ENCODE assay signal across 8 cellular contexts in genomic region chr5:124655943-124656459, GRCh38.
DNase-seq lines count a peak whose midpoint lies in the region; ATAC-seq and TF ChIP-seq lines count a peak whose summit lies in the region.

No MANE protein-coding gene starts in this region.

- H3K4me3 ChIP-seq in HEK293 (ENCODE audit: low read depth, low read length): peak overlapping the region; percentile 6
- H3K4me3 ChIP-seq in choroid plexus epithelial cell (ENCODE audit: low read depth, low read length): peak overlapping the region; percentile 24
- H3K4me3 ChIP-seq in mucosa of descending colon: no peak overlapping the region

- H3K9me3 ChIP-seq in HEK293 (ENCODE audit: control insufficient read depth, insufficient read depth, low read depth, low read length): no peaks in the 10 kb centered on the region
- no peaks in the 10 kb centered on the region for H3K9me3 ChIP-seq in mucosa of descending colon

- H3K4me1 ChIP-seq in HEK293 (ENCODE audit: control insufficient read depth, insufficient read depth, low read length) (peaks cover 47% of the 10 kb centered on the region), mucosa of descending colon (ENCODE audit: low read depth) (peaks cover 63% of the 10 kb centered on the region)

- TF ChIP-seq CTCF in HEK293 (tag by site-specific recombination; IDR thresholded peaks at IDR 0.05) (no peak), choroid plexus epithelial cell (conservative IDR thresholded peaks at IDR 0.05; ENCODE audit: low read depth, low read length) (no peak), mucosa of descending colon (IDR thresholded peaks at IDR 0.05) (no peak)

- DNase-seq in A172 (ENCODE audit: low spot score) (peak; percentile 87), NCI-H345 (lab: John Stamatoyannopoulos, UW) (peak; percentile 94), choroid plexus epithelial cell (ENCODE audit: low read depth) (peak; percentile 90), mucosa of descending colon (peak; percentile 67 to 79 (median 70))
- DNase-seq in stimulated activated naive CD4-positive, alpha-beta T cell (lab: John Stamatoyannopoulos, UW): no peak
- DNase-seq in stimulated activated naive CD4-positive, alpha-beta T cell treated with Interleukin-2 at 50 U/mL for 16 hours (lab: John Stamatoyannopoulos, UW): no peak

- CTCF ChIA-PET in HEK293 (lab: Yijun Ruan, JAX): interaction anchor here (0.6 kb wide), 1 partner anchor 1884 kb away, joined by 5 read pairs; no protein-coding TSS in a partner anchor

- intact Hi-C loops in mucosa of descending colon (cut with DNase I, micrococcal nuclease): loop anchor here in 1 of 2 donors (10.0 kb wide), 1 partner anchor 89 kb away; the partner anchor contains the start of gene ZNF608

- ATAC-seq in mucosa of descending colon: peak; percentile 90
- no peak for ATAC-seq in GM18502 (IDR thresholded peaks at IDR 0.05; ENCODE audit: poor library complexity, unreplicated experiment)

- H3K27ac ChIP-seq in HEK293 (ENCODE audit: extremely low read depth, low read depth, low read length): peak overlapping the region; percentile 93

- POLR2A ChIA-PET in HEK293 (lab: Yijun Ruan, JAX): interaction anchor here (0.7 to 1.7 kb wide), 6 partner anchors 27 to 91 kb away, joined by 3 to 9 read pairs (median 4); no protein-coding TSS in a partner anchor

- H3K36me3 ChIP-seq in HEK293 (ENCODE audit: control insufficient read depth in 2 of 2, insufficient read depth in 1 of 2, low read length in 2 of 2) (no peaks in the 10 kb centered on the region), mucosa of descending colon (ENCODE audit: low read depth) (no peaks in the 10 kb centered on the region)

TF ChIP-seq in HEK293, 187 proteins besides CTCF, POLR2A, EP300 and RAD21 (continues in another document):
- TF ChIP-seq ZBTB8A (tag by site-specific recombination; IDR thresholded peaks at IDR 0.05) (peak; percentile 90), KLF17 (tag by site-specific recombination; IDR thresholded peaks at IDR 0.05) (peak; percentile 98), ZNF837 (tag by site-specific recombination; IDR thresholded peaks at IDR 0.05) (0 out of 2 replicates have a peak, but pooled peaks have one; percentile 59), PATZ1 (tag by site-specific recombination; IDR thresholded peaks at IDR 0.05) (peak; percentile 87), ZNF510 (tag by site-specific recombination; IDR thresholded peaks at IDR 0.05; ENCODE audit: insufficient replicate concordance) (no peak), BCL11A (tag by site-specific recombination; IDR thresholded peaks at IDR 0.05; ENCODE audit: low read depth) (peak; percentile 92), ZNF37A (tag by site-specific recombination; IDR thresholded peaks at IDR 0.05) (no peak), INSM2 (tag by site-specific recombination; IDR thresholded peaks at IDR 0.05) (peak; percentile 97), ZNF843 (tag by site-specific recombination; IDR thresholded peaks at IDR 0.05) (peak; percentile 100), ZNF692 (tag by site-specific recombination; IDR thresholded peaks at IDR 0.05) (peak; percentile 75; the same call in 1 of the 2 replicates), ZNF184 (tag by site-specific recombination; IDR thresholded peaks at IDR 0.05) (peak; percentile 78; the same call in 1 of the 2 replicates), ZSCAN18 (tag by site-specific recombination; IDR thresholded peaks at IDR 0.05) (no peak), GLIS1 (tag by site-specific recombination; IDR thresholded peaks at IDR 0.05) (peak; percentile 76), MYNN (tag by site-specific recombination; IDR thresholded peaks at IDR 0.05; ENCODE audit: borderline replicate concordance) (no peak; the same call in 1 of the 2 replicates), ZSCAN30 (tag by site-specific recombination; IDR thresholded peaks at IDR 0.05) (peak; percentile 93), ZNF138 (tag by site-specific recombination; IDR thresholded peaks at IDR 0.05; ENCODE audit: borderline replicate concordance) (no peak), PRDM6 (tag by site-specific recombination; IDR thresholded peaks at IDR 0.05) (peak; percentile 98)

Comparison
In these comparisons a context has a peak if more than half of its experiments do, and no peak if none do; other contexts are left out.
1. DNase-seq: peak in A172 (single experiment), NCI-H345 (single experiment), choroid plexus epithelial cell (single experiment) and mucosa of descending colon (3 of 3); none in stimulated activated naive CD4-positive, alpha-beta T cell (0 of 6) and stimulated activated naive CD4-positive, alpha-beta T cell treated with Interleukin-2 at 50 U/mL for 16 hours (single experiment).